ENCODE assay signal across 13 cellular contexts in genomic region chr2:128521482-128521881, GRCh38.
DNase-seq lines count a peak whose midpoint lies in the region; ATAC-seq and TF ChIP-seq lines count a peak whose summit lies in the region.
"Had no signal": no experiment of that assay in that cellular context is flagged by ENCODE, and none has a peak within 500 bp of the region (broad histone marks: within the 10 kb centered on the region; RNA-seq: fewer than 3 reads in every experiment).

No MANE protein-coding gene starts in this region.

- H3K79me2 ChIP-seq in Loucy (ENCODE audit: insufficient read depth, low read length) = no peaks in the 10 kb centered on the region

- H3K27ac Mint-ChIP-seq in central memory CD8-positive, alpha-beta T cell (ENCODE audit: low read depth) = peak overlapping the region; percentile 27
- no peak overlapping the region for H3K27ac Mint-ChIP-seq in activated CD4-positive, alpha-beta T cell treated with anti-CD3 and anti-CD28 coated beads, Interleukin-2, amount 10 ng/mL, durations not matched to agents 7 days and 5 days
- no peak overlapping the region for H3K27ac Mint-ChIP-seq in immature natural killer cell
- H3K27ac Mint-ChIP-seq: CD4-positive, alpha-beta memory T cell had no signal

- peak overlapping the region; percentile 17 to 87 (median 77); a peak in 21 of 22 replicates for H3K4me2 ChIP-seq in BLaER1 treated with 17β-estradiol and CSF1 and Interleukin-3, amounts not matched to agents 10 nM and 100 nM
- peak overlapping the region; percentile 1 for H3K4me2 ChIP-seq in Loucy (ENCODE audit: low read depth, low read length, poor library complexity, severe bottlenecking)

- TF ChIP-seq CTCF in Loucy (conservative IDR thresholded peaks at IDR 0.05; ENCODE audit: low read length) = no peak
- no peak for TF ChIP-seq CTCF in upper lobe of left lung (IDR thresholded peaks at IDR 0.05)

- no peak for ATAC-seq in central memory CD8-positive, alpha-beta T cell (replicated peaks; ENCODE audit: extremely low read depth, poor library complexity, severe bottlenecking)
- ATAC-seq in upper lobe of left lung (ENCODE audit: low FRiP score in 2 of 2) = no peak

- H3K36me3 Mint-ChIP-seq in central memory CD8-positive, alpha-beta T cell (ENCODE audit: insufficient read depth) = no peaks in the 10 kb centered on the region
- H3K36me3 Mint-ChIP-seq in activated CD4-positive, alpha-beta T cell treated with anti-CD3 and anti-CD28 coated beads, Interleukin-2, amount 10 ng/mL, durations not matched to agents 7 days and 5 days (ENCODE audit: low read depth) = no peaks in the 10 kb centered on the region
- no peaks in the 10 kb centered on the region for H3K36me3 Mint-ChIP-seq in immature natural killer cell
- H3K36me3 Mint-ChIP-seq: CD4-positive, alpha-beta memory T cell had no signal

- H4K20me1 ChIP-seq in BLaER1 treated with 17β-estradiol and CSF1 and Interleukin-3, amounts not matched to agents 10 nM and 100 nM = no peaks in the 10 kb centered on the region
- no peaks in the 10 kb centered on the region for H4K20me1 ChIP-seq in Loucy (ENCODE audit: insufficient read depth, low read length, poor library complexity, severe bottlenecking)

- no peaks in the 10 kb centered on the region for H3K9me2 ChIP-seq in Loucy (replicated peaks; ENCODE audit: low read depth, low read length)

- H3K4me1 Mint-ChIP-seq in central memory CD8-positive, alpha-beta T cell = no peaks in the 10 kb centered on the region
- H3K4me1 Mint-ChIP-seq in activated CD4-positive, alpha-beta T cell treated with anti-CD3 and anti-CD28 coated beads, Interleukin-2, amount 10 ng/mL, durations not matched to agents 7 days and 5 days = peaks cover 11% of the 10 kb centered on the region
- H3K4me1 Mint-ChIP-seq in immature natural killer cell = no peaks in the 10 kb centered on the region
- H3K4me1 Mint-ChIP-seq: CD4-positive, alpha-beta memory T cell had no signal

- no peak overlapping the region for H2AFZ ChIP-seq in Loucy (ENCODE audit: low read length)

- CTCF ChIA-PET in activated CD4-positive, alpha-beta T cell treated with anti-CD3 and anti-CD28 coated beads, Interleukin-2, amount 10 ng/mL, durations not matched to agents 7 days and 5 days (lab: Charles Lee) = no interaction called here

- no peak for TF ChIP-seq EP300 in upper lobe of left lung (IDR thresholded peaks at IDR 0.05)

- H3K4me3 Mint-ChIP-seq in central memory CD8-positive, alpha-beta T cell = no peak overlapping the region
- no peak overlapping the region for H3K4me3 Mint-ChIP-seq in activated CD4-positive, alpha-beta T cell treated with anti-CD3 and anti-CD28 coated beads, Interleukin-2, amount 10 ng/mL, durations not matched to agents 7 days and 5 days
- no peak overlapping the region for H3K4me3 Mint-ChIP-seq in immature natural killer cell
- H3K4me3 Mint-ChIP-seq: CD4-positive, alpha-beta memory T cell had no signal

- no peak for DNase-seq in central memory CD8-positive, alpha-beta T cell (ENCODE audit: low spot score in 2 of 2)
- no peak for DNase-seq in activated CD4-positive, alpha-beta T cell treated with anti-CD3 and anti-CD28 coated beads, Interleukin-2, amount 10 ng/mL, durations not matched to agents 7 days and 5 days
- DNase-seq in NOMO-1 treated with DMSO at 0.1 percent for 48 hours (lab: John Stamatoyannopoulos, UW; ENCODE audit: unreplicated experiment) (no peak), upper lobe of left lung (no peak), immature natural killer cell (no peak)
- DNase-seq: 8988T; CD4-positive, alpha-beta memory T cell; DMS79 treated with DMSO at 0.1 percent for 48 hours; GF-D8 had no signal

- H3K27me3 ChIP-seq in BLaER1 treated with 17β-estradiol and CSF1 and Interleukin-3, amounts not matched to agents 10 nM and 100 nM = peaks cover 0 to 13% (median 0%) of the 10 kb centered on the region in 11 experiments; a peak in 3 of 22 replicates
- no peaks in the 10 kb centered on the region for H3K27me3 ChIP-seq in Loucy (ENCODE audit: insufficient read depth, low read length, poor library complexity, severe bottlenecking)
- no peaks in the 10 kb centered on the region for H3K27me3 ChIP-seq in upper lobe of left lung

- H3F3A ChIP-seq in Loucy (ENCODE audit: low read depth) = no peaks in the 10 kb centered on the region

- peaks cover 0 to 7% (median 0%) of the 10 kb centered on the region in 11 experiments; a peak in 4 of 22 replicates for H3K9me3 ChIP-seq in BLaER1 treated with 17β-estradiol and CSF1 and Interleukin-3, amounts not matched to agents 10 nM and 100 nM (replicated peaks in 1 of 11)
- H3K9me3 ChIP-seq in Loucy (ENCODE audit: insufficient read depth, low read depth, low read length) = no peaks in the 10 kb centered on the region
- no peaks in the 10 kb centered on the region for H3K9me3 ChIP-seq in upper lobe of left lung
- H3K9me3 ChIP-seq: HAP-1 had no signal

- POLR2A ChIA-PET in activated CD4-positive, alpha-beta T cell treated with anti-CD3 and anti-CD28 coated beads, Interleukin-2, amount 10 ng/mL, durations not matched to agents 7 days and 5 days (lab: Charles Lee) = no interaction called here

- peaks cover 35% of the 10 kb centered on the region for H3K27me3 Mint-ChIP-seq in central memory CD8-positive, alpha-beta T cell
- H3K27me3 Mint-ChIP-seq in activated CD4-positive, alpha-beta T cell treated with anti-CD3 and anti-CD28 coated beads, Interleukin-2, amount 10 ng/mL, durations not matched to agents 7 days and 5 days = peaks cover 4% of the 10 kb centered on the region
- peaks cover 0 to 4% (median 0%) of the 10 kb centered on the region in 3 donors for H3K27me3 Mint-ChIP-seq in immature natural killer cell (ENCODE audit: low read depth in 3 of 3)

- no peaks in the 10 kb centered on the region; a peak in 2 of 22 replicates for H3K36me3 ChIP-seq in BLaER1 treated with 17β-estradiol and CSF1 and Interleukin-3, amounts not matched to agents 10 nM and 100 nM
- H3K36me3 ChIP-seq in Loucy (ENCODE audit: insufficient read depth, low read length) = no peaks in the 10 kb centered on the region
- H3K36me3 ChIP-seq in upper lobe of left lung = no peaks in the 10 kb centered on the region
- H3K36me3 ChIP-seq: HAP-1 had no signal

- 96 to 100% methylated on average over 1 to 4 of the region's 4 CpGs for whole genome bisulfite sequencing in upper lobe of left lung, 2 donors

- H3K4me1 ChIP-seq in BLaER1 treated with 17β-estradiol and CSF1 and Interleukin-3, amounts not matched to agents 10 nM and 100 nM = peaks cover 25 to 54% (median 48%) of the 10 kb centered on the region in 10 experiments
- H3K4me1 ChIP-seq in Loucy (ENCODE audit: insufficient read depth, low read length, poor library complexity, severe bottlenecking) (peaks cover 47% of the 10 kb centered on the region), upper lobe of left lung (no peaks in the 10 kb centered on the region)
- H3K4me1 ChIP-seq: HAP-1 had no signal

- H3K4me3 ChIP-seq in BLaER1 treated with 17β-estradiol and CSF1 and Interleukin-3, amounts not matched to agents 10 nM and 100 nM = no peak overlapping the region
- H3K4me3 ChIP-seq in Loucy (ENCODE audit: low read length, poor library complexity, severe bottlenecking) (no peak overlapping the region), upper lobe of left lung (no peak overlapping the region)
- H3K4me3 ChIP-seq: HAP-1 had no signal

- peak overlapping the region in 1 of 11 experiments; percentile 39; a peak in 2 of 22 replicates for H3K27ac ChIP-seq in BLaER1 treated with 17β-estradiol and CSF1 and Interleukin-3, amounts not matched to agents 10 nM and 100 nM
- no peak overlapping the region for H3K27ac ChIP-seq in upper lobe of left lung
- H3K27ac ChIP-seq: C4-2B had no signal

- H3K9me3 Mint-ChIP-seq in central memory CD8-positive, alpha-beta T cell = no peaks in the 10 kb centered on the region
- no peaks in the 10 kb centered on the region for H3K9me3 Mint-ChIP-seq in activated CD4-positive, alpha-beta T cell treated with anti-CD3 and anti-CD28 coated beads, Interleukin-2, amount 10 ng/mL, durations not matched to agents 7 days and 5 days
- H3K9me3 Mint-ChIP-seq in immature natural killer cell = no peaks in the 10 kb centered on the region

- no peak for TF ChIP-seq POLR2A in upper lobe of left lung (IDR thresholded peaks at IDR 0.05)

- H3K9ac ChIP-seq in BLaER1 treated with 17β-estradiol and CSF1 and Interleukin-3, amounts not matched to agents 10 nM and 100 nM = no peak overlapping the region
- H3K9ac ChIP-seq in Loucy (ENCODE audit: low read depth, low read length, poor library complexity, severe bottlenecking) = peak overlapping the region; percentile 6
